Comparison of ENCODE assay signal across 1 cellular context in the genomic region with DNA sequence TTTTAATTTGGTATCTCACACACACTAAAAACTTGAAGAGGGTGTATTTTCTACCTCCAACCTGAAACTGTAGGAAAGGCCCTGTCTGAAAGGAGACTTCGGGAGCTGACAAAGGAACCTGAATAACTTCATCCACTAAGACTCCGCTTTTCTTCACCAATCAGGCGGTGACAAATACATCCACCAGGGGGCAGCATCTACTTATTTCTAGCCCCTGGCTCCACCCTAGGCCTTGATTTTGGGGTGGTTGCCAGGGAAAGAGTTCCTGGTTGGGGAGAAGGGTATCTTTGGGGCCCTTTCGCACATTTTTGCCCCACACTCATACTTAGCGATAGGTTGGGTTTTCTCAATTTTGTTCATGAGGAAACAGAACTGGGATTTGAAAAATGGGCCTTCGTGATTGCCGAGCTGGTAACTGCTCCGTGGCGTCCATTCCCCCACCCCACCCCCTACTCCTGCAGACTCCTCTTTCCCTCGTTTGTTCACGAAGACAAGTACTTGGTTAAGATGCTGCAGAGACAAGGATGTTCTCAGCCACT.
TF ChIP-seq lines count a peak whose summit lies in the region.

No MANE protein-coding gene starts in this region.

TF ChIP-seq in HepG2, 621 proteins besides CTCF, POLR2A, EP300 and RAD21 (continued from another document and continues in another):
- TF ChIP-seq NR2F6 (IDR thresholded peaks at IDR 0.05) (no peak), NR2F6 (CRISPR knock-in tag; IDR thresholded peaks at IDR 0.05) (no peak; the same call in 1 of the 2 replicates), ZNF136 (CRISPR knock-in tag; IDR thresholded peaks at IDR 0.05; ENCODE audit: low read depth) (0 out of 2 replicates have a peak, but pooled peaks have one; percentile 53), ZNF615 (CRISPR knock-in tag; IDR thresholded peaks at IDR 0.05; ENCODE audit: borderline replicate concordance) (0 out of 2 replicates have a peak, but pooled peaks have one; percentile 66), IRF2 (CRISPR knock-in tag; IDR thresholded peaks at IDR 0.05) (peak; percentile 79; the same call in 1 of the 2 replicates), ZNF777 (CRISPR knock-in tag; IDR thresholded peaks at IDR 0.05) (no peak), MYNN (CRISPR knock-in tag; IDR thresholded peaks at IDR 0.05; ENCODE audit: low read depth) (peak; percentile 84; the same call in 1 of the 2 replicates), SKI (IDR thresholded peaks at IDR 0.05; ENCODE audit: partially characterized antibody) (no peak), JUNB (CRISPR knock-in tag; IDR thresholded peaks at IDR 0.05; ENCODE audit: borderline replicate concordance) (no peak), ZFP36 (IDR thresholded peaks at IDR 0.05; ENCODE audit: borderline replicate concordance, low read depth, low read length, partially characterized antibody) (no peak), MAF1 (CRISPR knock-in tag; IDR thresholded peaks at IDR 0.05; ENCODE audit: borderline replicate concordance) (no peak), SMAD1 (CRISPR knock-in tag; IDR thresholded peaks at IDR 0.05; ENCODE audit: borderline replicate concordance, low read depth) (0 out of 2 replicates have a peak, but pooled peaks have one; percentile 60), ZC3H13 (CRISPR knock-in tag; IDR thresholded peaks at IDR 0.05) (no peak), PHB2 (IDR thresholded peaks at IDR 0.05; ENCODE audit: partially characterized antibody) (no peak), KDM4B (CRISPR knock-in tag; IDR thresholded peaks at IDR 0.05) (peak; percentile 77; the same call in 1 of the 2 replicates), PHF21A (CRISPR knock-in tag; IDR thresholded peaks at IDR 0.05) (no peak), ZNF83 (CRISPR knock-in tag; IDR thresholded peaks at IDR 0.05; ENCODE audit: borderline replicate concordance) (no peak), ZNF292 (CRISPR knock-in tag; IDR thresholded peaks at IDR 0.05; ENCODE audit: borderline replicate concordance, low read depth) (no peak), HOXA3 (CRISPR knock-in tag; IDR thresholded peaks at IDR 0.05) (peak; percentile 77), SOX5 (CRISPR knock-in tag; IDR thresholded peaks at IDR 0.05; ENCODE audit: borderline replicate concordance) (peak; percentile 38; the same call in 1 of the 2 replicates), SATB2 (CRISPR knock-in tag; IDR thresholded peaks at IDR 0.05) (no peak)
- TF ChIP-seq, protein P1, sequence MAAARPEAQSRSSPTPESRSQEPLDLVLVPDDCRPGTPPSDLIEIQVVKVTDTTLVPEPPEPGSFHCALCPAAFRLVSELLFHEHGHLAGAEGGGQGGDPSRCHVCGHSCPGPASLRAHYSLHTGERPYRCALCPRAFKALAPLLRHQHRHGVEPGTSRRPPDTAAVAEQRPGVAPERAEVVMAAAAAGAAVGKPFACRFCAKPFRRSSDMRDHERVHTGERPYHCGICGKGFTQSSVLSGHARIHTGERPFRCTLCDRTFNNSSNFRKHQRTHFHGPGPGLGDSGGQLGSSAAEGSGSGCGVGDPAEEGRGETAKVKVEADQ (CRISPR knock-in tag; IDR thresholded peaks at IDR 0.05; ENCODE audit: borderline replicate concordance) = 0 out of 2 replicates have a peak, but pooled peaks have one; percentile 43
- TF ChIP-seq, protein P2, sequence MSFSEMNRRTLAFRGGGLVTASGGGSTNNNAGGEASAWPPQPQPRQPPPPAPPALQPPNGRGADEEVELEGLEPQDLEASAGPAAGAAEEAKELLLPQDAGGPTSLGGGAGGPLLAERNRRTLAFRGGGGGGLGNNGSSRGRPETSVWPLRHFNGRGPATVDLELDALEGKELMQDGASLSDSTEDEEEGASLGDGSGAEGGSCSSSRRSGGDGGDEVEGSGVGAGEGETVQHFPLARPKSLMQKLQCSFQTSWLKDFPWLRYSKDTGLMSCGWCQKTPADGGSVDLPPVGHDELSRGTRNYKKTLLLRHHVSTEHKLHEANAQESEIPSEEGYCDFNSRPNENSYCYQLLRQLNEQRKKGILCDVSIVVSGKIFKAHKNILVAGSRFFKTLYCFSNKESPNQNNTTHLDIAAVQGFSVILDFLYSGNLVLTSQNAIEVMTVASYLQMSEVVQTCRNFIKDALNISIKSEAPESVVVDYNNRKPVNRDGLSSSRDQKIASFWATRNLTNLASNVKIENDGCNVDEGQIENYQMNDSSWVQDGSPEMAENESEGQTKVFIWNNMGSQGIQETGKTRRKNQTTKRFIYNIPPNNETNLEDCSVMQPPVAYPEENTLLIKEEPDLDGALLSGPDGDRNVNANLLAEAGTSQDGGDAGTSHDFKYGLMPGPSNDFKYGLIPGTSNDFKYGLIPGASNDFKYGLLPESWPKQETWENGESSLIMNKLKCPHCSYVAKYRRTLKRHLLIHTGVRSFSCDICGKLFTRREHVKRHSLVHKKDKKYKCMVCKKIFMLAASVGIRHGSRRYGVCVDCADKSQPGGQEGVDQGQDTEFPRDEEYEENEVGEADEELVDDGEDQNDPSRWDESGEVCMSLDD (CRISPR knock-in tag; IDR thresholded peaks at IDR 0.05; ENCODE audit: borderline replicate concordance) = peak; percentile 83
- TF ChIP-seq, protein P3, sequence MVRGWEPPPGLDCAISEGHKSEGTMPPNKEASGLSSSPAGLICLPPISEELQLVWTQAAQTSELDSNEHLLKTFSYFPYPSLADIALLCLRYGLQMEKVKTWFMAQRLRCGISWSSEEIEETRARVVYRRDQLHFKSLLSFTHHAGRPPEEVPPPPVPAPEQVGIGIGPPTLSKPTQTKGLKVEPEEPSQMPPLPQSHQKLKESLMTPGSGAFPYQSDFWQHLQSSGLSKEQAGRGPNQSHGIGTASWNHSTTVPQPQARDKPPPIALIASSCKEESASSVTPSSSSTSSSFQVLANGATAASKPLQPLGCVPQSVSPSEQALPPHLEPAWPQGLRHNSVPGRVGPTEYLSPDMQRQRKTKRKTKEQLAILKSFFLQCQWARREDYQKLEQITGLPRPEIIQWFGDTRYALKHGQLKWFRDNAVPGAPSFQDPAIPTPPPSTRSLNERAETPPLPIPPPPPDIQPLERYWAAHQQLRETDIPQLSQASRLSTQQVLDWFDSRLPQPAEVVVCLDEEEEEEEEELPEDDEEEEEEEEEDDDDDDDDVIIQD (CRISPR knock-in tag; IDR thresholded peaks at IDR 0.05; ENCODE audit: low read depth) = 0 out of 2 replicates have a peak, but pooled peaks have one; percentile 39
- TF ChIP-seq, protein P4, sequence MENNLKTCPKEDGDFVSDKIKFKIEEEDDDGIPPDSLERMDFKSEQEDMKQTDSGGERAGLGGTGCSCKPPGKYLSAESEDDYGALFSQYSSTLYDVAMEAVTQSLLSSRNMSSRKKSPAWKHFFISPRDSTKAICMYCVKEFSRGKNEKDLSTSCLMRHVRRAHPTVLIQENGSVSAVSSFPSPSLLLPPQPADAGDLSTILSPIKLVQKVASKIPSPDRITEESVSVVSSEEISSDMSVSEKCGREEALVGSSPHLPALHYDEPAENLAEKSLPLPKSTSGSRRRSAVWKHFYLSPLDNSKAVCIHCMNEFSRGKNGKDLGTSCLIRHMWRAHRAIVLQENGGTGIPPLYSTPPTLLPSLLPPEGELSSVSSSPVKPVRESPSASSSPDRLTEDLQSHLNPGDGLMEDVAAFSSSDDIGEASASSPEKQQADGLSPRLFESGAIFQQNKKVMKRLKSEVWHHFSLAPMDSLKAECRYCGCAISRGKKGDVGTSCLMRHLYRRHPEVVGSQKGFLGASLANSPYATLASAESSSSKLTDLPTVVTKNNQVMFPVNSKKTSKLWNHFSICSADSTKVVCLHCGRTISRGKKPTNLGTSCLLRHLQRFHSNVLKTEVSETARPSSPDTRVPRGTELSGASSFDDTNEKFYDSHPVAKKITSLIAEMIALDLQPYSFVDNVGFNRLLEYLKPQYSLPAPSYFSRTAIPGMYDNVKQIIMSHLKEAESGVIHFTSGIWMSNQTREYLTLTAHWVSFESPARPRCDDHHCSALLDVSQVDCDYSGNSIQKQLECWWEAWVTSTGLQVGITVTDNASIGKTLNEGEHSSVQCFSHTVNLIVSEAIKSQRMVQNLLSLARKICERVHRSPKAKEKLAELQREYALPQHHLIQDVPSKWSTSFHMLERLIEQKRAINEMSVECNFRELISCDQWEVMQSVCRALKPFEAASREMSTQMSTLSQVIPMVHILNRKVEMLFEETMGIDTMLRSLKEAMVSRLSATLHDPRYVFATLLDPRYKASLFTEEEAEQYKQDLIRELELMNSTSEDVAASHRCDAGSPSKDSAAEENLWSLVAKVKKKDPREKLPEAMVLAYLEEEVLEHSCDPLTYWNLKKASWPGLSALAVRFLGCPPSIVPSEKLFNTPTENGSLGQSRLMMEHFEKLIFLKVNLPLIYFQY (CRISPR knock-in tag; IDR thresholded peaks at IDR 0.05; ENCODE audit: borderline replicate concordance) = peak; percentile 69; the same call in 1 of the 2 replicates
- TF ChIP-seq, protein P5, sequence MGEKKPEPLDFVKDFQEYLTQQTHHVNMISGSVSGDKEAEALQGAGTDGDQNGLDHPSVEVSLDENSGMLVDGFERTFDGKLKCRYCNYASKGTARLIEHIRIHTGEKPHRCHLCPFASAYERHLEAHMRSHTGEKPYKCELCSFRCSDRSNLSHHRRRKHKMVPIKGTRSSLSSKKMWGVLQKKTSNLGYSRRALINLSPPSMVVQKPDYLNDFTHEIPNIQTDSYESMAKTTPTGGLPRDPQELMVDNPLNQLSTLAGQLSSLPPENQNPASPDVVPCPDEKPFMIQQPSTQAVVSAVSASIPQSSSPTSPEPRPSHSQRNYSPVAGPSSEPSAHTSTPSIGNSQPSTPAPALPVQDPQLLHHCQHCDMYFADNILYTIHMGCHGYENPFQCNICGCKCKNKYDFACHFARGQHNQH (CRISPR knock-in tag; IDR thresholded peaks at IDR 0.05) = peak; percentile 77; the same call in 1 of the 2 replicates
- TF ChIP-seq, protein P6, sequence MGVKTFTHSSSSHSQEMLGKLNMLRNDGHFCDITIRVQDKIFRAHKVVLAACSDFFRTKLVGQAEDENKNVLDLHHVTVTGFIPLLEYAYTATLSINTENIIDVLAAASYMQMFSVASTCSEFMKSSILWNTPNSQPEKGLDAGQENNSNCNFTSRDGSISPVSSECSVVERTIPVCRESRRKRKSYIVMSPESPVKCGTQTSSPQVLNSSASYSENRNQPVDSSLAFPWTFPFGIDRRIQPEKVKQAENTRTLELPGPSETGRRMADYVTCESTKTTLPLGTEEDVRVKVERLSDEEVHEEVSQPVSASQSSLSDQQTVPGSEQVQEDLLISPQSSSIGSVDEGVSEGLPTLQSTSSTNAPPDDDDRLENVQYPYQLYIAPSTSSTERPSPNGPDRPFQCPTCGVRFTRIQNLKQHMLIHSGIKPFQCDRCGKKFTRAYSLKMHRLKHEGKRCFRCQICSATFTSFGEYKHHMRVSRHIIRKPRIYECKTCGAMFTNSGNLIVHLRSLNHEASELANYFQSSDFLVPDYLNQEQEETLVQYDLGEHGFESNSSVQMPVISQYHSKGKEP (CRISPR knock-in tag; IDR thresholded peaks at IDR 0.05) = no peak
- TF ChIP-seq, protein P7, sequence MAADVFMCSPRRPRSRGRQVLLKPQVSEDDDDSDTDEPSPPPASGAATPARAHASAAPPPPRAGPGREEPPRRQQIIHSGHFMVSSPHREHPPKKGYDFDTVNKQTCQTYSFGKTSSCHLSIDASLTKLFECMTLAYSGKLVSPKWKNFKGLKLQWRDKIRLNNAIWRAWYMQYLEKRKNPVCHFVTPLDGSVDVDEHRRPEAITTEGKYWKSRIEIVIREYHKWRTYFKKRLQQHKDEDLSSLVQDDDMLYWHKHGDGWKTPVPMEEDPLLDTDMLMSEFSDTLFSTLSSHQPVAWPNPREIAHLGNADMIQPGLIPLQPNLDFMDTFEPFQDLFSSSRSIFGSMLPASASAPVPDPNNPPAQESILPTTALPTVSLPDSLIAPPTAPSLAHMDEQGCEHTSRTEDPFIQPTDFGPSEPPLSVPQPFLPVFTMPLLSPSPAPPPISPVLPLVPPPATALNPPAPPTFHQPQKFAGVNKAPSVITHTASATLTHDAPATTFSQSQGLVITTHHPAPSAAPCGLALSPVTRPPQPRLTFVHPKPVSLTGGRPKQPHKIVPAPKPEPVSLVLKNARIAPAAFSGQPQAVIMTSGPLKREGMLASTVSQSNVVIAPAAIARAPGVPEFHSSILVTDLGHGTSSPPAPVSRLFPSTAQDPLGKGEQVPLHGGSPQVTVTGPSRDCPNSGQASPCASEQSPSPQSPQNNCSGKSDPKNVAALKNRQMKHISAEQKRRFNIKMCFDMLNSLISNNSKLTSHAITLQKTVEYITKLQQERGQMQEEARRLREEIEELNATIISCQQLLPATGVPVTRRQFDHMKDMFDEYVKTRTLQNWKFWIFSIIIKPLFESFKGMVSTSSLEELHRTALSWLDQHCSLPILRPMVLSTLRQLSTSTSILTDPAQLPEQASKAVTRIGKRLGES (CRISPR knock-in tag; IDR thresholded peaks at IDR 0.05; ENCODE audit: borderline replicate concordance) = no peak
- TF ChIP-seq, protein P8, sequence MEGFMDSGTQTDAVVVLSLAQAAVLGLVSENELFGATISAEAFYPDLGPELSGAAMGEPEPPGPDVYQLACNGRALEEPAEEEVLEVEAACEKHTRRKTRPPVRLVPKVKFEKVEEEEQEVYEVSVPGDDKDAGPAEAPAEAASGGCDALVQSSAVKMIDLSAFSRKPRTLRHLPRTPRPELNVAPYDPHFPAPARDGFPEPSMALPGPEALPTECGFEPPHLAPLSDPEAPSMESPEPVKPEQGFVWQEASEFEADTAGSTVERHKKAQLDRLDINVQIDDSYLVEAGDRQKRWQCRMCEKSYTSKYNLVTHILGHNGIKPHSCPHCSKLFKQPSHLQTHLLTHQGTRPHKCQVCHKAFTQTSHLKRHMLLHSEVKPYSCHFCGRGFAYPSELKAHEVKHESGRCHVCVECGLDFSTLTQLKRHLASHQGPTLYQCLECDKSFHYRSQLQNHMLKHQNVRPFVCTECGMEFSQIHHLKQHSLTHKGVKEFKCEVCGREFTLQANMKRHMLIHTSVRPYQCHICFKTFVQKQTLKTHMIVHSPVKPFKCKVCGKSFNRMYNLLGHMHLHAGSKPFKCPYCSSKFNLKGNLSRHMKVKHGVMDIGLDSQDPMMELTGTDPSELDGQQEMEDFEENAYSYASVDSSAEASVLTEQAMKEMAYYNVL (CRISPR knock-in tag; IDR thresholded peaks at IDR 0.05; ENCODE audit: borderline replicate concordance) = no peak
- TF ChIP-seq, protein P9, sequence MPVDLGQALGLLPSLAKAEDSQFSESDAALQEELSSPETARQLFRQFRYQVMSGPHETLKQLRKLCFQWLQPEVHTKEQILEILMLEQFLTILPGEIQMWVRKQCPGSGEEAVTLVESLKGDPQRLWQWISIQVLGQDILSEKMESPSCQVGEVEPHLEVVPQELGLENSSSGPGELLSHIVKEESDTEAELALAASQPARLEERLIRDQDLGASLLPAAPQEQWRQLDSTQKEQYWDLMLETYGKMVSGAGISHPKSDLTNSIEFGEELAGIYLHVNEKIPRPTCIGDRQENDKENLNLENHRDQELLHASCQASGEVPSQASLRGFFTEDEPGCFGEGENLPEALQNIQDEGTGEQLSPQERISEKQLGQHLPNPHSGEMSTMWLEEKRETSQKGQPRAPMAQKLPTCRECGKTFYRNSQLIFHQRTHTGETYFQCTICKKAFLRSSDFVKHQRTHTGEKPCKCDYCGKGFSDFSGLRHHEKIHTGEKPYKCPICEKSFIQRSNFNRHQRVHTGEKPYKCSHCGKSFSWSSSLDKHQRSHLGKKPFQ (CRISPR knock-in tag; IDR thresholded peaks at IDR 0.05; ENCODE audit: insufficient replicate concordance) = no peak
- TF ChIP-seq, protein P10, sequence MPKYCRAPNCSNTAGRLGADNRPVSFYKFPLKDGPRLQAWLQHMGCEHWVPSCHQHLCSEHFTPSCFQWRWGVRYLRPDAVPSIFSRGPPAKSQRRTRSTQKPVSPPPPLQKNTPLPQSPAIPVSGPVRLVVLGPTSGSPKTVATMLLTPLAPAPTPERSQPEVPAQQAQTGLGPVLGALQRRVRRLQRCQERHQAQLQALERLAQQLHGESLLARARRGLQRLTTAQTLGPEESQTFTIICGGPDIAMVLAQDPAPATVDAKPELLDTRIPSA (CRISPR knock-in tag; IDR thresholded peaks at IDR 0.05; ENCODE audit: borderline replicate concordance) = no peak
